ENCODE assay signal across 29 cellular contexts in genomic region chr3:151609491-151609890, GRCh38.
"Had no signal": no experiment of that assay in that cellular context is flagged by ENCODE, and none has a peak within 500 bp of the region (broad histone marks: within the 10 kb centered on the region; RNA-seq: fewer than 3 reads in every experiment).

No MANE protein-coding gene starts in this region.

- H3K4me1 ChIP-seq: parathyroid adenoma, psoas muscle, right lobe of liver, sigmoid colon, stomach, thyroid gland, upper lobe of left lung, uterus had no signal

- H3K9ac ChIP-seq: parathyroid adenoma had no signal

- H3K36me3 ChIP-seq: neutrophil, right lobe of liver, sigmoid colon, stomach, thoracic aorta, thyroid gland, tibial nerve, upper lobe of left lung, uterus had no signal

- H3K4me3 Mint-ChIP-seq: naive thymus-derived CD8-positive, alpha-beta T cell; natural killer cell treated with Interleukin-12 subunit alpha and Interleukin-12 subunit beta and Interleukin-15 and Interleukin-18, amount 100 ng/mL, for 72 hours; nephron progenitor cell; neural crest cell; stimulated activated effector memory CD8-positive, alpha-beta T cell treated with anti-CD3 and anti-CD28 coated beads, Interleukin-12 subunit alpha, Interleukin-12 subunit beta, amount 100 ng/mL, for 72 hours; stimulated activated naive B cell treated with anti-CD40 and anti-IgM and Interleukin-4, amounts not matched to agents 10 μg/mL and 1 μg/mL and 100 μg/mL, for 72 hours; stimulated activated naive CD8-positive, alpha-beta T cell treated with anti-CD3 and anti-CD28 coated beads, Interleukin-15, Interleukin-2, amounts not matched to agents 100 ng/mL and 50 ng/mL, for 24 hours had no signal

- H3K9me3 ChIP-seq: neutrophil, psoas muscle, right lobe of liver, sigmoid colon, thyroid gland, upper lobe of left lung, uterus had no signal

- H3K27me3 ChIP-seq: neutrophil, right lobe of liver, sigmoid colon, stomach, thyroid gland, tibial nerve, upper lobe of left lung, uterus had no signal

- H3K9me3 Mint-ChIP-seq: natural killer cell treated with Interleukin-12 subunit alpha and Interleukin-12 subunit beta and Interleukin-15 and Interleukin-18, amount 100 ng/mL, for 72 hours; stimulated activated effector memory CD8-positive, alpha-beta T cell treated with anti-CD3 and anti-CD28 coated beads, Interleukin-12 subunit alpha, Interleukin-12 subunit beta, amount 100 ng/mL, for 72 hours; stimulated activated naive CD8-positive, alpha-beta T cell treated with anti-CD3 and anti-CD28 coated beads, Interleukin-15, Interleukin-2, amounts not matched to agents 100 ng/mL and 50 ng/mL, for 24 hours had no signal

- H3K27ac Mint-ChIP-seq: naive thymus-derived CD8-positive, alpha-beta T cell; natural killer cell treated with Interleukin-12 subunit alpha and Interleukin-12 subunit beta and Interleukin-15 and Interleukin-18, amount 100 ng/mL, for 72 hours; progenitor cell of endocrine pancreas; stimulated activated effector memory CD8-positive, alpha-beta T cell treated with anti-CD3 and anti-CD28 coated beads, Interleukin-12 subunit alpha, Interleukin-12 subunit beta, amount 100 ng/mL, for 72 hours; stimulated activated naive B cell treated with anti-CD40 and anti-IgM and Interleukin-4, amounts not matched to agents 10 μg/mL and 1 μg/mL and 100 μg/mL, for 72 hours; stimulated activated naive CD8-positive, alpha-beta T cell treated with anti-CD3 and anti-CD28 coated beads, Interleukin-15, Interleukin-2, amounts not matched to agents 100 ng/mL and 50 ng/mL, for 24 hours had no signal

- H3K27ac ChIP-seq: neutrophil, parathyroid adenoma, psoas muscle, right lobe of liver, sigmoid colon, stomach, thoracic aorta, thyroid gland, tibial nerve, upper lobe of left lung, uterus had no signal

- H3K4me3 ChIP-seq: psoas muscle, right lobe of liver, sigmoid colon, stomach, thoracic aorta, thyroid gland, tibial nerve, upper lobe of left lung, uterus had no signal

- H3K79me2 ChIP-seq: parathyroid adenoma had no signal

- H3K4me1 Mint-ChIP-seq: naive thymus-derived CD8-positive, alpha-beta T cell; neural crest cell; stimulated activated effector memory CD8-positive, alpha-beta T cell treated with anti-CD3 and anti-CD28 coated beads, Interleukin-12 subunit alpha, Interleukin-12 subunit beta, amount 100 ng/mL, for 72 hours; stimulated activated naive B cell treated with anti-CD40 and anti-IgM and Interleukin-4, amounts not matched to agents 10 μg/mL and 1 μg/mL and 100 μg/mL, for 72 hours had no signal

- H2AFZ ChIP-seq: parathyroid adenoma had no signal

- H3K27me3 Mint-ChIP-seq: progenitor cell of endocrine pancreas; stimulated activated naive CD8-positive, alpha-beta T cell treated with anti-CD3 and anti-CD28 coated beads, Interleukin-15, Interleukin-2, amounts not matched to agents 100 ng/mL and 50 ng/mL, for 24 hours had no signal

- DNase-seq: naive thymus-derived CD8-positive, alpha-beta T cell; nephron progenitor cell; nucleus accumbens; posterior cingulate gyrus; psoas muscle; right cardiac atrium; right lobe of liver; sigmoid colon; small intestine; stimulated activated CD4-positive, alpha-beta T cell treated with anti-CD3 and anti-CD28 coated beads, Interleukin-15, amount 100 ng/mL, for 24 hours; stimulated activated CD4-positive, alpha-beta T cell treated with anti-CD3 and anti-CD28 coated beads, Interleukin-2, amount 100 ng/mL, for 24 hours; stimulated activated CD4-positive, alpha-beta T cell treated with anti-CD3 and anti-CD28 coated beads, Interleukin-2, amount 100 ng/mL, for 48 hours; stimulated activated CD4-positive, alpha-beta T cell treated with anti-CD3 and anti-CD28 coated beads, Interleukin-4, amount 100 ng/mL, for 24 hours; stimulated activated naive B cell treated with anti-CD40 and anti-IgM and Interleukin-4, amounts not matched to agents 10 μg/mL and 1 μg/mL and 100 μg/mL, for 72 hours; stimulated activated naive CD4-positive, alpha-beta T cell treated with Interleukin-2 at 50 U/mL for 16 hours; stomach; thyroid gland; trophoblast cell; upper lobe of left lung; uterus had no signal

- ATAC-seq: naive thymus-derived CD8-positive, alpha-beta T cell; natural killer cell treated with Interleukin-12 subunit alpha and Interleukin-12 subunit beta and Interleukin-15 and Interleukin-18, amount 100 ng/mL, for 72 hours; psoas muscle; right cardiac atrium; right lobe of liver; stimulated activated effector memory CD8-positive, alpha-beta T cell treated with anti-CD3 and anti-CD28 coated beads, Interleukin-12 subunit alpha, Interleukin-12 subunit beta, amount 100 ng/mL, for 72 hours; stimulated activated naive B cell treated with anti-CD40 and anti-IgM and Interleukin-4, amounts not matched to agents 10 μg/mL and 1 μg/mL and 100 μg/mL, for 72 hours had no signal

- H3K36me3 Mint-ChIP-seq: naive thymus-derived CD8-positive, alpha-beta T cell; natural killer cell treated with Interleukin-12 subunit alpha and Interleukin-12 subunit beta and Interleukin-15 and Interleukin-18, amount 100 ng/mL, for 72 hours; stimulated activated effector memory CD8-positive, alpha-beta T cell treated with anti-CD3 and anti-CD28 coated beads, Interleukin-12 subunit alpha, Interleukin-12 subunit beta, amount 100 ng/mL, for 72 hours; stimulated activated naive B cell treated with anti-CD40 and anti-IgM and Interleukin-4, amounts not matched to agents 10 μg/mL and 1 μg/mL and 100 μg/mL, for 72 hours had no signal
